ENCODE assay signal across 6 cellular contexts in the genomic region with DNA sequence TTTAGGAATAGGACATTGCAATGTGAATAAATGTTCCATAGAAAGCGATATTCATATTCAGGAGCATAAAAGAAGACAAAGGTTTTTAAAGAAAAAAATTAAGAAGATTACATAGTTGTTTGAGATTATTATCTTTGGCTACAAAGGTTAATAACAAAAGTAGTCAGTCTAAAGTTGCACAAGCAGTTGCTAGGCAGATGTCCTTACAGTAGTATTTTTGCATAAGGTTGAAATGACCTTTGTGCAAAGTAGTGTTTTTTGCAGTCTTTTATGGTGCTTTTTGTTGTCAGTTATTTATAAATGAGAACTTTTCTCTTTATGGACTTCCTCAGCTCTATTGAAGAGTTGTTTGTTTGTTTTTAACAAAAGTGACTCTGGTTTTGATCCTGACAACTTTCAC.
"Had no signal": no experiment of that assay in that cellular context is flagged by ENCODE, and none has a peak within 500 bp of the region (broad histone marks: within the 10 kb centered on the region; RNA-seq: fewer than 3 reads in every experiment).

No MANE protein-coding gene starts in this region.

- H3K4me3 ChIP-seq: GM23248 had no signal

- FAIRE-seq: H54, HTR-8/SVneo had no signal

- DNase-seq: GM23248, GOT3, H9, HCEC 1CT had no signal

- H2AFZ ChIP-seq: GM23248 had no signal

- H3K9ac ChIP-seq: GM23248 had no signal

- H3K27ac ChIP-seq: GM23248 had no signal
